In the genomic region with DNA sequence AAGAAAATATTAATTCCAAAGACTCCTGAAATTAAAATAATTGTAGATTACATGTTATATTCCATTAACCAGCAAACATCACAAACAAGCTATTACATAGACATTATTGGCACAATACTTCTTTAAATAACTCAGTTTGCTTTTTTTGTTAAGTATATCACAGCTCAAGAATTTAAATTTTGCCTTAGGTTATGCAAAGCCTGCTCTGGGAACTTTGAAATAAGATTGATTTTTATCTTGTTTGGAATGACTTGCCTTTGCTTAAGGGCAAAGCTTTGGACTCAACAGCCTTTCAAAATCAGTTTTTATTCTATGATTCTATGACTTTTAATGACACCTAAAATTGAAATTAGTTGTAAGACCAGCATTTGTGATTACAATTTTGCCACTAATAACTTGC, we compare ENCODE assay signal across 17 cellular contexts.
"Had no signal": no experiment of that assay in that cellular context is flagged by ENCODE, and none has a peak within 500 bp of the region (broad histone marks: within the 10 kb centered on the region; RNA-seq: fewer than 3 reads in every experiment).

No MANE protein-coding gene starts in this region.

- H3K4me2 ChIP-seq: hepatocyte had no signal

- H3K36me3 ChIP-seq: left lung, transverse colon had no signal

- H3K27ac ChIP-seq: hepatocyte, left lung, transverse colon had no signal

- ATAC-seq: esophagus mucosa; left lung; natural killer cell treated with Interleukin-12 subunit alpha and Interleukin-12 subunit beta and Interleukin-15 and Interleukin-18, amount 100 ng/mL, for 72 hours; stimulated activated naive B cell treated with anti-CD40 and anti-IgM and Interleukin-4, amounts not matched to agents 10 μg/mL and 1 μg/mL and 100 μg/mL, for 72 hours had no signal

- H3K4me3 ChIP-seq: dorsolateral prefrontal cortex, hepatocyte, left lung, transverse colon had no signal

- H2AFZ ChIP-seq: hepatocyte had no signal

- DNase-seq: activated CD4-positive, alpha-beta T cell treated with anti-CD3 and anti-CD28 coated beads, Interleukin-2, amount 50 U/mL, for 1 hour; activated naive CD4-positive, alpha-beta T cell treated with Interleukin-2 at 50 U/mL for 16 hours; aorta; cerebellar nuclear complex; dorsolateral prefrontal cortex; islet precursor cell; left lung; mesenchymal stem cell; posterior cingulate gyrus; retina; stimulated activated CD4-positive, alpha-beta T cell treated with anti-CD3 and anti-CD28 coated beads, Interleukin-2, amount 100 ng/mL, for 48 hours; stimulated activated naive B cell treated with anti-CD40 and anti-IgM and Interleukin-4, amounts not matched to agents 10 μg/mL and 1 μg/mL and 100 μg/mL, for 72 hours; SW 1271; transverse colon had no signal

- H3K27me3 ChIP-seq: dorsolateral prefrontal cortex, hepatocyte, left lung, transverse colon had no signal

- H3K79me2 ChIP-seq: hepatocyte had no signal

- H3K9me3 ChIP-seq: left lung, transverse colon had no signal
